10 cellular contexts compared by ENCODE assay signal in genomic region chr19:7415163-7415856, GRCh38.
DNase-seq lines count a peak whose midpoint lies in the region; ATAC-seq and TF ChIP-seq lines count a peak whose summit lies in the region.
"Had no signal": no experiment of that assay in that cellular context is flagged by ENCODE, and none has a peak within 500 bp of the region (broad histone marks: within the 10 kb centered on the region; RNA-seq: fewer than 3 reads in every experiment).

No MANE protein-coding gene starts in this region.

- no peak for TF ChIP-seq POLR2A in vagina (IDR thresholded peaks at IDR 0.05)

- no peaks in the 10 kb centered on the region for H3K9me3 Mint-ChIP-seq in CD8-positive, alpha-beta T cell
- no peaks in the 10 kb centered on the region for H3K9me3 Mint-ChIP-seq in endodermal cell
- no peaks in the 10 kb centered on the region for H3K9me3 Mint-ChIP-seq in naive thymus-derived CD8-positive, alpha-beta T cell

- H3K36me3 Mint-ChIP-seq in CD8-positive, alpha-beta T cell, result peaks cover 51% of the 10 kb centered on the region
- peaks cover 18% of the 10 kb centered on the region for H3K36me3 Mint-ChIP-seq in endodermal cell (ENCODE audit: low read depth)
- peaks cover 0 to 69% (median 8%) of the 10 kb centered on the region in 3 donors for H3K36me3 Mint-ChIP-seq in naive thymus-derived CD8-positive, alpha-beta T cell

- no peak overlapping the region for H3K4me2 ChIP-seq in GM23248 (ENCODE audit: unreplicated experiment)

- no peak for ATAC-seq in CD8-positive, alpha-beta T cell
- no peak for ATAC-seq in naive thymus-derived CD8-positive, alpha-beta T cell
- ATAC-seq in HG02970 (IDR thresholded peaks at IDR 0.05; ENCODE audit: low FRiP score, unreplicated experiment), result no peak

- H3K9ac ChIP-seq in endodermal cell (ENCODE audit: extremely low read depth, low read length, poor library complexity, severe bottlenecking) (no peak overlapping the region), GM23248 (no peak overlapping the region)

- peaks cover 2% of the 10 kb centered on the region; the same call in 1 of the 2 replicates for H4K20me1 ChIP-seq in GM23248 (ENCODE audit: insufficient read depth)

- CTCF ChIA-PET in CD8-positive, alpha-beta T cell (lab: Charles Lee), result no interaction called here

- no peaks in the 10 kb centered on the region for H3K9me3 ChIP-seq in CD8-positive, alpha-beta T cell (ENCODE audit: low read length)
- H3K9me3 ChIP-seq in endodermal cell (ENCODE audit: control insufficient read depth, low read length), result no peaks in the 10 kb centered on the region
- no peaks in the 10 kb centered on the region for H3K9me3 ChIP-seq in vagina
- no peaks in the 10 kb centered on the region for H3K9me3 ChIP-seq in GM23248 (ENCODE audit: low read depth)

- H3K4me1 Mint-ChIP-seq in CD8-positive, alpha-beta T cell (ENCODE audit: low read depth), result peaks cover 41% of the 10 kb centered on the region
- H3K4me1 Mint-ChIP-seq in endodermal cell, result peaks cover 20% of the 10 kb centered on the region
- H3K4me1 Mint-ChIP-seq in naive thymus-derived CD8-positive, alpha-beta T cell, result peaks cover 26 to 57% (median 39%) of the 10 kb centered on the region in 4 donors

- no peak for TF ChIP-seq CTCF in CD8-positive, alpha-beta T cell (IDR thresholded peaks at IDR 0.05)
- TF ChIP-seq CTCF in endodermal cell (conservative IDR thresholded peaks at IDR 0.05) (no peak), vagina (IDR thresholded peaks at IDR 0.05) (no peak)

- H3K4me1 ChIP-seq in CD8-positive, alpha-beta T cell (ENCODE audit: insufficient read depth, low read length), result no peaks in the 10 kb centered on the region
- H3K4me1 ChIP-seq in endodermal cell (ENCODE audit: control insufficient read depth, insufficient read depth, low read length), result no peaks in the 10 kb centered on the region
- H3K4me1 ChIP-seq in vagina, result peaks cover 4% of the 10 kb centered on the region
- no peaks in the 10 kb centered on the region for H3K4me1 ChIP-seq in GM23248 (ENCODE audit: insufficient read depth)

- H3K9me2 ChIP-seq in GM23248 (ENCODE audit: insufficient read depth), result no peaks in the 10 kb centered on the region

- peaks cover 6% of the 10 kb centered on the region for H3K36me3 ChIP-seq in CD8-positive, alpha-beta T cell (ENCODE audit: insufficient read depth, low read length)
- peaks cover 4% of the 10 kb centered on the region for H3K36me3 ChIP-seq in endodermal cell (ENCODE audit: control insufficient read depth, insufficient read depth, low read length)
- no peaks in the 10 kb centered on the region for H3K36me3 ChIP-seq in vagina
- no peaks in the 10 kb centered on the region for H3K36me3 ChIP-seq in GM23248 (ENCODE audit: low read depth)

- no peaks in the 10 kb centered on the region for H3K27me3 ChIP-seq in CD8-positive, alpha-beta T cell (ENCODE audit: insufficient read depth, low read length)
- H3K27me3 ChIP-seq in endodermal cell (ENCODE audit: control insufficient read depth, insufficient read depth, low read length, poor library complexity, severe bottlenecking) (no peaks in the 10 kb centered on the region), vagina (no peaks in the 10 kb centered on the region), GM23248 (replicated peaks; ENCODE audit: insufficient read depth) (no peaks in the 10 kb centered on the region)

- H3K4me3 ChIP-seq in CD8-positive, alpha-beta T cell (ENCODE audit: low read depth, low read length), result no peak overlapping the region
- H3K4me3 ChIP-seq in endodermal cell (ENCODE audit: low read length), result no peak overlapping the region
- H3K4me3 ChIP-seq in vagina, result no peak overlapping the region
- no peak overlapping the region for H3K4me3 ChIP-seq in GM23248

- no peaks in the 10 kb centered on the region for H3F3A ChIP-seq in GM23248 (ENCODE audit: insufficient read depth)

- H3K27ac ChIP-seq in CD8-positive, alpha-beta T cell (ENCODE audit: low read depth, low read length), result no peak overlapping the region
- no peak overlapping the region for H3K27ac ChIP-seq in endodermal cell (ENCODE audit: low read depth, low read length)
- H3K27ac ChIP-seq in vagina, result no peak overlapping the region
- H3K27ac ChIP-seq in GM23248, result no peak overlapping the region

- no peaks in the 10 kb centered on the region for H3K27me3 Mint-ChIP-seq in CD8-positive, alpha-beta T cell (ENCODE audit: low read depth)
- no peaks in the 10 kb centered on the region for H3K27me3 Mint-ChIP-seq in endodermal cell (ENCODE audit: insufficient read depth)
- no peaks in the 10 kb centered on the region for H3K27me3 Mint-ChIP-seq in naive thymus-derived CD8-positive, alpha-beta T cell

- peaks cover 32% of the 10 kb centered on the region for H3K79me2 ChIP-seq in GM23248 (ENCODE audit: insufficient read depth)

- no peak overlapping the region for H2AFZ ChIP-seq in GM23248

- H3K27ac Mint-ChIP-seq in CD8-positive, alpha-beta T cell, result peak overlapping the region; percentile 69
- peak overlapping the region; percentile 56 for H3K27ac Mint-ChIP-seq in endodermal cell
- peak overlapping the region in 6 of 10 donors; percentile 14 to 73 (median 64) for H3K27ac Mint-ChIP-seq in naive thymus-derived CD8-positive, alpha-beta T cell

- intact Hi-C loops in CD8-positive, alpha-beta T cell (cut with DNase I, micrococcal nuclease), result no loop called here
- intact Hi-C loops in vagina (cut with DNase I), result no loop called here

- in situ Hi-C loops in GM23248 (cut with MboI), result no loop called here

- 70 to 76% methylated on average over 7 to 22 of the region's 22 CpGs for WGBS in endodermal cell (ENCODE audit: insufficient coverage in 1 of 2, insufficient read length in 1 of 2), 2 experiments
- WGBS in GM23248 (ENCODE audit: low coverage in 1 of 2, low lambda C conversion rate in 2 of 2, missing lambda C conversion rate in 2 of 2), 2 experiments, result 79 to 82% methylated on average over 20 to 22 of the region's 22 CpGs

- H3K4me3 Mint-ChIP-seq in CD8-positive, alpha-beta T cell, result no peak overlapping the region
- no peak overlapping the region for H3K4me3 Mint-ChIP-seq in endodermal cell
- H3K4me3 Mint-ChIP-seq in naive thymus-derived CD8-positive, alpha-beta T cell, result no peak overlapping the region

- DNase-seq in CD8-positive, alpha-beta T cell, result no peak
- DNase-seq in NCI-H748 (lab: John Stamatoyannopoulos, UW; ENCODE audit: unreplicated experiment) (peak; percentile 36), endodermal cell (no peak), retina (no peak), vagina (ENCODE audit: extremely low spot score in 2 of 2) (no peak), GM23248 (no peak)
- no peak for DNase-seq in naive thymus-derived CD8-positive, alpha-beta T cell
- DNase-seq: activated T-cell treated with anti-CD3 and anti-CD28 coated beads, Interleukin-2, amount 50 U/mL, for 1 hour; stimulated activated naive CD4-positive, alpha-beta T cell had no signal

- POLR2A ChIA-PET in CD8-positive, alpha-beta T cell (lab: Charles Lee), result no interaction called here
- POLR2A ChIA-PET in naive thymus-derived CD8-positive, alpha-beta T cell (lab: Charles Lee), result interaction anchor here (0.6 to 1.0 kb wide), 2 partner anchors 9 to 21 kb away, joined by 3 to 6 read pairs; no protein-coding TSS in a partner anchor
